ENCODE assay signal across 10 cellular contexts in the genomic region with DNA sequence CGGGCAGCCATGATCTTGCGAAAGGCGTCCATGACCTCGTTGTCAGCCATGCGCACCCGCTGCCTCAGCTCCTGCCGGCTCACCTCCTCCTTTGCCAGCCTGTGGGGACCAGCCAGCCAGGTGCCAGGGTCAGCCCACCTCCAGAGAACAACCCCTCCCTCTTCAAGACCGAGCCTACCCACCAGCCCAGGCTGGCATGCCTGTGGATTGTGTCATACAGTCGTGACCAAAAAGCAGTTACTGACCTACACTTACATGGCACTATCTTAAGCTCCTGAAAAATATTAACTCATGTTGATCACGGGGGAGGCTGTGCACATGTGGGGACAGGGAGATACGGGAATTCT. TPM values are rescaled to one million over a fixed set of nuclear protein-coding genes. Genes with fewer than 3 reads are reported as not detected.
DNase-seq lines count a peak whose midpoint lies in the region; ATAC-seq and TF ChIP-seq lines count a peak whose summit lies in the region.
"Had no signal": no experiment of that assay in that cellular context is flagged by ENCODE, and none has a peak within 500 bp of the region (broad histone marks: within the 10 kb centered on the region; RNA-seq: fewer than 3 reads in every experiment).

No MANE protein-coding gene starts in this region.

- no peaks in the 10 kb centered on the region for H3K27me3 Mint-ChIP-seq in activated CD8-positive, alpha-beta memory T cell treated with anti-CD3 and anti-CD28 coated beads, Interleukin-2, amount 10 ng/mL, durations not matched to agents 7 days and 5 days

- no peaks in the 10 kb centered on the region for H3K27me3 ChIP-seq in stomach

- peaks cover 33 to 65% (median 64%) of the 10 kb centered on the region in 4 donors for H3K36me3 ChIP-seq in stomach

- H3K27ac Mint-ChIP-seq in activated CD8-positive, alpha-beta memory T cell treated with anti-CD3 and anti-CD28 coated beads, Interleukin-2, amount 10 ng/mL, durations not matched to agents 7 days and 5 days = peak overlapping the region; percentile 88

- no peaks in the 10 kb centered on the region for H3K9me3 ChIP-seq in stomach

- H3K36me3 Mint-ChIP-seq in activated CD8-positive, alpha-beta memory T cell treated with anti-CD3 and anti-CD28 coated beads, Interleukin-2, amount 10 ng/mL, durations not matched to agents 7 days and 5 days = peaks cover 33% of the 10 kb centered on the region

- H3K4me3 ChIP-seq in stomach (no peak overlapping the region), coronary artery (no peak overlapping the region)

- peaks cover 57% of the 10 kb centered on the region for H3K4me1 Mint-ChIP-seq in activated CD8-positive, alpha-beta memory T cell treated with anti-CD3 and anti-CD28 coated beads, Interleukin-2, amount 10 ng/mL, durations not matched to agents 7 days and 5 days

- H3K9me3 Mint-ChIP-seq in activated CD8-positive, alpha-beta memory T cell treated with anti-CD3 and anti-CD28 coated beads, Interleukin-2, amount 10 ng/mL, durations not matched to agents 7 days and 5 days (ENCODE audit: low read depth) = no peaks in the 10 kb centered on the region

- DNase-seq in activated CD8-positive, alpha-beta memory T cell treated with anti-CD3 and anti-CD28 coated beads, Interleukin-2, amount 10 ng/mL, durations not matched to agents 7 days and 5 days = no peak
- DNase-seq in activated CD8-positive, alpha-beta memory T cell treated with anti-CD3 and anti-CD28 coated beads, Interleukin-2, amount 50 U/mL, for 48 hours = no peak
- peak; percentile 61 for DNase-seq in OCI-M1 (lab: John Stamatoyannopoulos, UW)
- peak; percentile 25 to 39 for DNase-seq in erythroblast (lab: John Stamatoyannopoulos, UW)
- no peak for DNase-seq in stomach
- DNase-seq in coronary artery (ENCODE audit: low spot score) = no peak
- DNase-seq in NCI-H1092 (lab: John Stamatoyannopoulos, UW) = no peak
- DNase-seq in Kasumi-1 (lab: John Stamatoyannopoulos, UW) = no peak
- DNase-seq: HCEC 1CT, NCI-H1694 treated with DMSO at 0.1 percent for 48 hours had no signal

- TF ChIP-seq CTCF in stomach (IDR thresholded peaks at IDR 0.05) (no peak), coronary artery (IDR thresholded peaks at IDR 0.05) (no peak)

- TF ChIP-seq POLR2A in erythroblast (IDR thresholded peaks at IDR 0.05; ENCODE audit: low read length) (peak; percentile 22), stomach (IDR thresholded peaks at IDR 0.05) (no peak)

- peak overlapping the region; percentile 30 for H3K4me3 Mint-ChIP-seq in activated CD8-positive, alpha-beta memory T cell treated with anti-CD3 and anti-CD28 coated beads, Interleukin-2, amount 10 ng/mL, durations not matched to agents 7 days and 5 days

- CTCF ChIA-PET in activated CD8-positive, alpha-beta memory T cell treated with anti-CD3 and anti-CD28 coated beads, Interleukin-2, amount 10 ng/mL, durations not matched to agents 7 days and 5 days (lab: Charles Lee) = interaction anchor here (0.9 to 1.7 kb wide), 5 partner anchors 13 to 152 kb away, joined by 3 to 9 read pairs (median 4); a partner anchor contains a TSS

- intact Hi-C loops in stomach (cut with DNase I; ENCODE audit: low total_unique reads) = no loop called here

- WGBS in stomach, 5 donors = 70 to 85% (median 78%) methylated on average over 11 of the region's 11 CpGs

- peak; percentile 12 for ATAC-seq in activated CD8-positive, alpha-beta memory T cell treated with anti-CD3 and anti-CD28 coated beads, Interleukin-2, amount 10 ng/mL, durations not matched to agents 7 days and 5 days

- TF ChIP-seq EP300 in stomach (IDR thresholded peaks at IDR 0.05) = no peak

- peaks cover 0 to 34% (median 4%) of the 10 kb centered on the region in 4 donors for H3K4me1 ChIP-seq in stomach

- H3K27ac ChIP-seq in stomach (peak overlapping the region; percentile 2 to 62 (median 44)), coronary artery (peak overlapping the region in 1 of 2 donors; percentile 40)

RNA-seq across cellular contexts. Expression of a gene that starts 10.7 kb away (rescaled TPM):
- total RNA-seq in activated CD8-positive, alpha-beta memory T cell treated with anti-CD3 and anti-CD28 coated beads, Interleukin-2, amount 10 ng/mL, durations not matched to agents 7 days and 5 days = 10 to 100 TPM; 31.7 to 57.7 TPM
- 10 to 100 TPM; 14.3 to 61.1 (median 27.4) TPM for total RNA-seq in stomach
- 10 to 100 TPM; 22.9 to 37.2 (median 23.2) TPM for polyA plus RNA-seq in stomach

RNA-seq across cellular contexts. Expression of a gene that starts 11.8 kb away (rescaled TPM):
- 10 to 100 TPM; 89.8 to 90.6 TPM for total RNA-seq in activated CD8-positive, alpha-beta memory T cell treated with anti-CD3 and anti-CD28 coated beads, Interleukin-2, amount 10 ng/mL, durations not matched to agents 7 days and 5 days
- total RNA-seq in stomach = 10 to 100 TPM; 29.2 to 62.6 (median 31.2) TPM
- 10 to 100 TPM; 36.4 to 62.0 (median 61.0) TPM for polyA plus RNA-seq in stomach

RNA-seq across cellular contexts. Expression of a gene that starts 12.5 kb away (rescaled TPM):
- 100 to 1,000 TPM; 274 to 300 TPM for total RNA-seq in activated CD8-positive, alpha-beta memory T cell treated with anti-CD3 and anti-CD28 coated beads, Interleukin-2, amount 10 ng/mL, durations not matched to agents 7 days and 5 days
- total RNA-seq in stomach = 100 to 1,000 TPM in 3 of 5 donors, 10 to 100 TPM in 2; 45.5 to 173 (median 129) TPM
- 100 to 1,000 TPM in 2 of 3 donors, 10 to 100 TPM in 1; 69.4 to 180 (median 117) TPM for polyA plus RNA-seq in stomach

RNA-seq across cellular contexts. Expression of a gene that starts 29.6 kb away (rescaled TPM):
- 10 to 100 TPM; 40.4 to 77.5 TPM for total RNA-seq in activated CD8-positive, alpha-beta memory T cell treated with anti-CD3 and anti-CD28 coated beads, Interleukin-2, amount 10 ng/mL, durations not matched to agents 7 days and 5 days
- total RNA-seq in stomach = 100 to 1,000 TPM in 4 of 5 donors, 10 to 100 TPM in 1; 50.3 to 593 (median 210) TPM
- polyA plus RNA-seq in stomach = 10 to 100 TPM in 1 of 3 donors, 1 to 10 TPM in 2; 6.7 to 34.0 (median 7.8) TPM

RNA-seq across cellular contexts. Expression of a gene that starts 30.7 kb away (rescaled TPM):
- 10 to 100 TPM; 32.1 to 34.5 TPM for total RNA-seq in activated CD8-positive, alpha-beta memory T cell treated with anti-CD3 and anti-CD28 coated beads, Interleukin-2, amount 10 ng/mL, durations not matched to agents 7 days and 5 days
- 10 to 100 TPM in 4 of 5 donors, 1 to 10 TPM in 1; 7.6 to 54.5 (median 22.0) TPM for total RNA-seq in stomach
- 10 to 100 TPM; 12.4 to 20.0 (median 15.1) TPM for polyA plus RNA-seq in stomach

Comparison
In these comparisons a context has a peak if more than half of its experiments do, and no peak if none do; other contexts are left out.
1. DNase-seq: peak in OCI-M1 (single experiment) and erythroblast (2 of 2); none in activated CD8-positive, alpha-beta memory T cell treated with anti-CD3 and anti-CD28 coated beads, Interleukin-2, amount 10 ng/mL, durations not matched to agents 7 days and 5 days (single experiment), activated CD8-positive, alpha-beta memory T cell treated with anti-CD3 and anti-CD28 coated beads, Interleukin-2, amount 50 U/mL, for 48 hours (single experiment), stomach (single experiment), coronary artery (single experiment), NCI-H1092 (single experiment) and Kasumi-1 (0 of 2).